Comparison of ENCODE assay signal across 16 cellular contexts in the genomic region with DNA sequence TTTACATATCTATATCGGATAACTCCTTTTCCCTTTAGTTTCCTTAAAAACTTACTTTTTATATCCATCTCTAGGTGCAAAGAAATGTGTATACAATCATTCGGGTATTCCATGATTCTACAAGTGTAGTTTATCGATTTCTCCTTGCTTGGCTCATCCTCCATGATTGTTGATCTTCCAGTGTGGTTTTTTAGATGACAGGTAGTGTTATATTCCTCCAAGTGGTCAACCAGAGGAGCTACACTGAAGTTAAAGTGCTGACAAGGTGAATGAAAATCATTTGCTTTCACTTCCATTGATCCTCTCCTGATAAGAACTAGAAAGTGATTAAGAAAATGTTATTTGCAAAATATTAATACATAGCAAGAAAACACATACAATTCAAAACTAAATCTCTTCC. TPM values are rescaled to one million over a fixed set of nuclear protein-coding genes. Genes with fewer than 3 reads are reported as not detected.
DNase-seq lines count a peak whose midpoint lies in the region; ATAC-seq, FAIRE-seq and TF ChIP-seq lines count a peak whose summit lies in the region.
"Had no signal": no experiment of that assay in that cellular context is flagged by ENCODE, and none has a peak within 500 bp of the region (broad histone marks: within the 10 kb centered on the region; RNA-seq: fewer than 3 reads in every experiment).

No MANE protein-coding gene starts in this region.

- peak overlapping the region; percentile 15 for H3K27ac Mint-ChIP-seq in activated T-helper 17 cell treated with anti-CD3 and anti-CD28 coated beads, Interleukin-2, amount 50 U/mL, for 72 hours
- H3K27ac Mint-ChIP-seq: activated naive CD8-positive, alpha-beta T cell had no signal

- no peaks in the 10 kb centered on the region for H3K79me2 ChIP-seq in Loucy (ENCODE audit: insufficient read depth, low read length)

- no peak for FAIRE-seq in D721Med (lab: Jason Lieb, UNC)
- FAIRE-seq: TTC549 had no signal

- peaks cover 86% of the 10 kb centered on the region for H3K36me3 Mint-ChIP-seq in activated T-helper 17 cell treated with anti-CD3 and anti-CD28 coated beads, Interleukin-2, amount 50 U/mL, for 72 hours (ENCODE audit: low read depth)

- H3K9me3 ChIP-seq in Loucy (ENCODE audit: insufficient read depth, low read depth, low read length) (no peaks in the 10 kb centered on the region), right lobe of liver (no peaks in the 10 kb centered on the region)

- H3K27ac ChIP-seq in right lobe of liver: no peak overlapping the region

- H3F3A ChIP-seq in Loucy (ENCODE audit: low read depth): no peaks in the 10 kb centered on the region

- H3K4me3 ChIP-seq in Loucy (ENCODE audit: low read length, poor library complexity, severe bottlenecking): no peak overlapping the region
- no peak overlapping the region for H3K4me3 ChIP-seq in right lobe of liver

- no peak overlapping the region for H3K4me3 Mint-ChIP-seq in activated T-helper 17 cell treated with anti-CD3 and anti-CD28 coated beads, Interleukin-2, amount 50 U/mL, for 72 hours
- H3K4me3 Mint-ChIP-seq: activated naive CD8-positive, alpha-beta T cell; central memory CD8-positive, alpha-beta T cell had no signal

- ATAC-seq in activated T-helper 17 cell treated with anti-CD3 and anti-CD28 coated beads, Interleukin-2, amount 50 U/mL, for 72 hours (replicated peaks): no peak
- ATAC-seq in right lobe of liver: peak; percentile 69 to 85 (median 82)
- ATAC-seq in HG02610 (IDR thresholded peaks at IDR 0.05; ENCODE audit: unreplicated experiment): no peak

- H3K9me2 ChIP-seq in Loucy (replicated peaks; ENCODE audit: low read depth, low read length): no peaks in the 10 kb centered on the region

- H2AFZ ChIP-seq in Loucy (ENCODE audit: low read length): no peak overlapping the region

- H3K36me3 ChIP-seq in Loucy (ENCODE audit: insufficient read depth, low read length) (no peaks in the 10 kb centered on the region), right lobe of liver (no peaks in the 10 kb centered on the region)

- no peaks in the 10 kb centered on the region for H4K20me1 ChIP-seq in Loucy (ENCODE audit: insufficient read depth, low read length, poor library complexity, severe bottlenecking)

- TF ChIP-seq POLR2A in right lobe of liver (IDR thresholded peaks at IDR 0.05): no peak

- H3K9me3 Mint-ChIP-seq in activated T-helper 17 cell treated with anti-CD3 and anti-CD28 coated beads, Interleukin-2, amount 50 U/mL, for 72 hours: no peaks in the 10 kb centered on the region
- H3K9me3 Mint-ChIP-seq: central memory CD8-positive, alpha-beta T cell had no signal

- no peaks in the 10 kb centered on the region for H3K27me3 ChIP-seq in Loucy (ENCODE audit: insufficient read depth, low read length, poor library complexity, severe bottlenecking)
- no peaks in the 10 kb centered on the region for H3K27me3 ChIP-seq in right lobe of liver

- no peaks in the 10 kb centered on the region for H3K27me3 Mint-ChIP-seq in activated T-helper 17 cell treated with anti-CD3 and anti-CD28 coated beads, Interleukin-2, amount 50 U/mL, for 72 hours
- H3K27me3 Mint-ChIP-seq: activated naive CD8-positive, alpha-beta T cell; central memory CD8-positive, alpha-beta T cell had no signal

- peak; percentile 2 for TF ChIP-seq CTCF in D721Med (IDR thresholded peaks at IDR 0.05; ENCODE audit: insufficient read depth, missing control alignments)
- TF ChIP-seq CTCF in Loucy (conservative IDR thresholded peaks at IDR 0.05; ENCODE audit: low read length): peak; percentile 60
- peak; percentile 34 to 76 (median 59) for TF ChIP-seq CTCF in right lobe of liver (IDR thresholded peaks at IDR 0.05)

- intact Hi-C loops in right lobe of liver (cut with DNase I): no loop called here

- 54% methylated on average over 3 of the region's 3 CpGs for WGBS in right lobe of liver (ENCODE audit: insufficient coverage, low coverage, low lambda C conversion rate, missing lambda C conversion rate)

- no peak overlapping the region for H3K9ac ChIP-seq in Loucy (ENCODE audit: low read depth, low read length, poor library complexity, severe bottlenecking)

- H3K4me1 Mint-ChIP-seq in activated T-helper 17 cell treated with anti-CD3 and anti-CD28 coated beads, Interleukin-2, amount 50 U/mL, for 72 hours: peaks cover 15% of the 10 kb centered on the region

- DNase-seq in D721Med (ENCODE audit: insufficient read length, low spot score): no peak
- DNase-seq in right lobe of liver: no peak
- no peak for DNase-seq in stimulated activated CD4-positive, alpha-beta T cell treated with anti-CD3 and anti-CD28 coated beads, Interleukin-12 subunit alpha, Interleukin-12 subunit beta, amount 100 ng/mL, for 4 hours
- DNase-seq in NCI-H524 treated with DMSO at 0.1 percent for 48 hours (lab: John Stamatoyannopoulos, UW): no peak
- no peak for DNase-seq in GM03348 (ENCODE audit: low spot score)
- DNase-seq: activated CD8-positive, alpha-beta memory T cell treated with anti-CD3 and anti-CD28 coated beads, Interleukin-2, amount 50 U/mL, for 48 hours; COR-L47; NCI-H1417 treated with DMSO at 0.1 percent for 48 hours; NCI-H526; nucleus accumbens had no signal

- H3K4me2 ChIP-seq in Loucy (ENCODE audit: low read depth, low read length, poor library complexity, severe bottlenecking): no peak overlapping the region

- no peaks in the 10 kb centered on the region for H3K4me1 ChIP-seq in Loucy (ENCODE audit: insufficient read depth, low read length, poor library complexity, severe bottlenecking)
- H3K4me1 ChIP-seq in right lobe of liver: peaks cover 0 to 11% (median 0%) of the 10 kb centered on the region in 4 donors

RNA-seq across cellular contexts. Expression of a gene that starts 38.5 kb away (rescaled TPM):
- 10 to 100 TPM; 25.7 to 37.9 TPM for total RNA-seq in activated T-helper 17 cell treated with anti-CD3 and anti-CD28 coated beads, Interleukin-2, amount 50 U/mL, for 72 hours
- total RNA-seq in right lobe of liver: 1 to 10 TPM in 4 of 6 experiments, under 1 TPM in 1, not detected in 1; 0.29 to 2.8 (median 1.2) TPM

Comparison
In these comparisons a context has a peak if more than half of its experiments do, and no peak if none do; other contexts are left out.
1. CTCF ChIP-seq: peak in every context shown above with its lines; median percentile 60 in Loucy; 59 in right lobe of liver; 2 in D721Med.
2. ATAC-seq: peak in right lobe of liver (4 of 4); none in activated T-helper 17 cell treated with anti-CD3 and anti-CD28 coated beads, Interleukin-2, amount 50 U/mL, for 72 hours (single experiment) and HG02610 (single experiment).
3. RNA of a gene that starts 38.5 kb away (total RNA-seq): 25.7 to 37.9 TPM in activated T-helper 17 cell treated with anti-CD3 and anti-CD28 coated beads, Interleukin-2, amount 50 U/mL, for 72 hours; 0.29 to 2.8 TPM in right lobe of liver; every median in the first group is over 4 times any median in the second.